In genomic region chr6:7214400-7214940, GRCh38 we compare ENCODE assay signal across 23 cellular contexts.
DNase-seq lines count a peak whose midpoint lies in the region; ATAC-seq and TF ChIP-seq lines count a peak whose summit lies in the region.
"Had no signal": no experiment of that assay in that cellular context is flagged by ENCODE, and none has a peak within 500 bp of the region (broad histone marks: within the 10 kb centered on the region; RNA-seq: fewer than 3 reads in every experiment).

No MANE protein-coding gene starts in this region.

- in situ Hi-C loops in gastrocnemius medialis (cut with MboI; ENCODE audit: low sequenced_read_pairs in 4 of 4) = loop anchor here in 2 of 4 donors (5.0 to 25.0 kb wide), 2 partner anchors 42 to 102 kb away; partner anchors contain the start of gene RREB1 (in 1 of the 2)

- DNase-seq in NCI-H2171 treated with DMSO at 0.1 percent for 48 hours (lab: John Stamatoyannopoulos, UW) (peak; percentile 22), NCI-H2171 (lab: John Stamatoyannopoulos, UW) (no peak), NCI-H1694 treated with DMSO at 0.1 percent for 48 hours (lab: John Stamatoyannopoulos, UW) (peak; percentile 42), heart left ventricle (peak in 2 of 5 donors; percentile 51 to 62), gastrocnemius medialis (peak in 1 of 2 donors; percentile 48), head of caudate nucleus (no peak)
- DNase-seq: 8988T; COR-L47; DMS79 treated with DMSO at 0.1 percent for 48 hours; KG1; NCI-H1930; NCI-H446 treated with DMSO at 0.1 percent for 48 hours; spleen; stimulated activated CD4-positive, alpha-beta T cell treated with anti-CD3 and anti-CD28 coated beads, Interleukin-4, amount 100 ng/mL, for 24 hours; stimulated activated naive CD8-positive, alpha-beta T cell treated with anti-CD3 and anti-CD28 coated beads, Interleukin-15, amount 100 ng/mL, for 72 hours; SW 1271; transverse colon had no signal

- no peak for TF ChIP-seq CTCF in heart left ventricle (IDR thresholded peaks at IDR 0.05)
- TF ChIP-seq CTCF in gastrocnemius medialis (IDR thresholded peaks at IDR 0.05 in 4 of 5, conservative IDR thresholded peaks at IDR 0.05 in 1 of 5) = no peak

- H3K4me1 ChIP-seq in heart left ventricle = peaks cover 0 to 48% (median 32%) of the 10 kb centered on the region in 12 donors
- peaks cover 70 to 72% of the 10 kb centered on the region in 2 donors for H3K4me1 ChIP-seq in gastrocnemius medialis

- H3K27ac ChIP-seq in heart left ventricle (peak overlapping the region in 8 of 12 donors; percentile 0 to 68 (median 62)), gastrocnemius medialis (peak overlapping the region; percentile 85 to 95 (median 94))
- H3K27ac ChIP-seq: coronary artery, prostate gland, transverse colon had no signal

- no peak overlapping the region for H3K4me3 ChIP-seq in heart left ventricle
- H3K4me3 ChIP-seq in gastrocnemius medialis = no peak overlapping the region
- H3K4me3 ChIP-seq: coronary artery, prostate gland, spleen, transverse colon had no signal

- H3K9me3 ChIP-seq in heart left ventricle (no peaks in the 10 kb centered on the region), gastrocnemius medialis (no peaks in the 10 kb centered on the region)
- H3K9me3 ChIP-seq: prostate gland, spleen, transverse colon had no signal

- H3K27me3 ChIP-seq in heart left ventricle (no peaks in the 10 kb centered on the region), gastrocnemius medialis (no peaks in the 10 kb centered on the region)
- H3K27me3 ChIP-seq: spleen, transverse colon had no signal

- no peak for TF ChIP-seq POLR2A in heart left ventricle (IDR thresholded peaks at IDR 0.05)
- TF ChIP-seq POLR2A in gastrocnemius medialis (IDR thresholded peaks at IDR 0.05) = no peak

- ATAC-seq in heart left ventricle (peak; percentile 56 to 73 (median 70)), gastrocnemius medialis (peak in 1 of 2 donors; percentile 13), GM18870 (IDR thresholded peaks at IDR 0.05; ENCODE audit: unreplicated experiment) (no peak), GM19463 (IDR thresholded peaks at IDR 0.05; ENCODE audit: unreplicated experiment) (no peak)
- ATAC-seq: activated CD4-positive, CD25-positive, alpha-beta regulatory T cell treated with anti-CD3 and anti-CD28 coated beads, Interleukin-2, amount 50 U/mL, for 24 hours; activated naive CD4-positive, alpha-beta T cell treated with anti-CD3 and anti-CD28 coated beads, Interleukin-2, amount 50 U/mL, for 72 hours; stimulated activated naive CD8-positive, alpha-beta T cell treated with anti-CD3 and anti-CD28 coated beads, Interleukin-15, amount 100 ng/mL, for 72 hours had no signal

- WGBS in heart left ventricle, 4 donors = 69 to 89% (median 75%) methylated on average over 6 of the region's 6 CpGs

- peaks cover 0 to 90% (median 72%) of the 10 kb centered on the region in 9 donors for H3K36me3 ChIP-seq in heart left ventricle
- H3K36me3 ChIP-seq in gastrocnemius medialis = peaks cover 0 to 30% of the 10 kb centered on the region in 2 donors

- intact Hi-C loops in heart left ventricle (cut with DNase I) (loop anchor here in 2 of 10 donors (10.0 kb wide), 2 partner anchors 100 to 110 kb away; partner anchors contain the start of gene RREB1 (in 1 of the 2)), gastrocnemius medialis (cut with DNase I; ENCODE audit: low total_unique reads) (loop anchor here (10.0 kb wide), 1 partner anchor 390 kb away; no protein-coding TSS in a partner anchor), head of caudate nucleus (cut with DNase I) (no loop called here)

Comparison
In these comparisons a context has a peak if more than half of its experiments do, and no peak if none do; other contexts are left out.
1. DNase-seq: peak in NCI-H2171 treated with DMSO at 0.1 percent for 48 hours (single experiment) and NCI-H1694 treated with DMSO at 0.1 percent for 48 hours (single experiment); none in NCI-H2171 (single experiment) and head of caudate nucleus (0 of 42).
2. ATAC-seq: peak in heart left ventricle (4 of 4); none in GM18870 (single experiment) and GM19463 (single experiment).